Comparison of ENCODE assay signal across 8 cellular contexts in the genomic region with DNA sequence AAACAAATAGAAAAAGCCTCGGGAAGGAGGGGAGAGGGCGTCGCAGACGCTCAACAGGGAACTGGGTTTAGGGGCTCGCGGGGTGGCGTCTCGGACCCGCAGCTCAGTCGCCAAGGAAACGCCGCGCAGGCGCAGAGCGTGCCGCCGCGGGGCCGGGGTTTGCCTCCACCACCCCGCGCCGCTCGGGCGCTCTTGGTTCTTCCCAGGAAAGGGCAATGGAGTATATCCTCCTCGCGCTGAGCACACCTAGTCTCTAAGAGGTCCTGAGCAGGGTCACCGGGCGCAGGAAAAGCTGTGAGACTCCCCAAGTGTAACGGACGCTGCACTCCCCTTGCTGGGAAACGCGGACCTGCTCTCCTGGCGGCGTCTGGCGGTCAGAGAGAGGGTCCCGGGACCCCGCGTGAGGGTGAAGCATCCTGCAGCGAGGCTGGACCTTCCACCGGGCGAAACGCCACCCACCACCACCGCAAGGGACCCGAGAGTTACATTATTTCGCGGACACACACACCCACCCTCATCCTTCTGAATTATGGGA. TPM values are rescaled to one million over a fixed set of nuclear protein-coding genes. Genes with fewer than 3 reads are reported as not detected.
A peak's percentile ranks its signal among the peaks of the same experiment; 100 is the strongest.
DNase-seq lines count a peak whose midpoint lies in the region; ATAC-seq and TF ChIP-seq lines count a peak whose summit lies in the region.

No MANE protein-coding gene starts in this region.

- H3K4me1 Mint-ChIP-seq in naive thymus-derived CD8-positive, alpha-beta T cell = peaks cover 14 to 27% (median 23%) of the 10 kb centered on the region in 4 donors

- H3K9me3 Mint-ChIP-seq in naive thymus-derived CD8-positive, alpha-beta T cell = peaks cover 0 to 2% (median 0%) of the 10 kb centered on the region in 9 donors

- peaks cover 0 to 16% of the 10 kb centered on the region in 2 donors for H3K27me3 ChIP-seq in tibial artery

- peak overlapping the region; percentile 59 for H3K27ac ChIP-seq in 22Rv1
- H3K27ac ChIP-seq in tibial artery = peak overlapping the region in 1 of 2 donors; percentile 17

- no peaks in the 10 kb centered on the region for H3K9me3 ChIP-seq in tibial artery

- H3K4me3 Mint-ChIP-seq in naive thymus-derived CD8-positive, alpha-beta T cell = peak overlapping the region; percentile 84 to 98 (median 90)

- ATAC-seq in GM18867 (IDR thresholded peaks at IDR 0.05; ENCODE audit: unreplicated experiment) (peak; percentile 42), HG03108 (IDR thresholded peaks at IDR 0.05; ENCODE audit: unreplicated experiment) (peak; percentile 32), esophagus mucosa (peak; percentile 41)
- ATAC-seq in naive thymus-derived CD8-positive, alpha-beta T cell = peak; percentile 38 to 58

- POLR2A ChIA-PET in naive thymus-derived CD8-positive, alpha-beta T cell (lab: Charles Lee) = no interaction called here

- no peaks in the 10 kb centered on the region for H3K36me3 Mint-ChIP-seq in naive thymus-derived CD8-positive, alpha-beta T cell

- TF ChIP-seq CTCF in 22Rv1 (IDR thresholded peaks at IDR 0.05) (no peak), tibial artery (IDR thresholded peaks at IDR 0.05) (no peak)

- peaks cover 0 to 29% (median 11%) of the 10 kb centered on the region in 4 donors for H3K4me1 ChIP-seq in tibial artery

- peak; percentile 61 for DNase-seq in NCI-H510A treated with DMSO at 0.1 percent for 48 hours (lab: John Stamatoyannopoulos, UW)
- DNase-seq in activated T-cell treated with anti-CD3 and anti-CD28 coated beads for 1 hour (ENCODE audit: low read depth) = peak; percentile 30
- DNase-seq in naive thymus-derived CD8-positive, alpha-beta T cell = peak in 8 of 10 donors; percentile 9 to 64 (median 25)
- no peak for DNase-seq in tibial artery

- H3K27ac Mint-ChIP-seq in naive thymus-derived CD8-positive, alpha-beta T cell = peak overlapping the region in 8 of 10 donors; percentile 8 to 92 (median 60)

- no peaks in the 10 kb centered on the region for H3K36me3 ChIP-seq in tibial artery

- intact Hi-C loops in tibial artery (cut with DNase I; ENCODE audit: low total_unique reads) = no loop called here

- peak overlapping the region; percentile 55 to 60 for H3K4me3 ChIP-seq in tibial artery

- peaks cover 15 to 62% (median 47%) of the 10 kb centered on the region in 5 donors for H3K27me3 Mint-ChIP-seq in naive thymus-derived CD8-positive, alpha-beta T cell

RNA-seq across cellular contexts. Expression of a gene that starts 0.7 kb away (rescaled TPM):
- 0.40 TPM for total RNA-seq in esophagus mucosa
- not detected for total RNA-seq in naive thymus-derived CD8-positive, alpha-beta T cell
- not detected for polyA plus RNA-seq in naive thymus-derived CD8-positive, alpha-beta T cell

Comparison
In these comparisons a context has a peak if more than half of its experiments do, and no peak if none do; other contexts are left out.
1. DNase-seq: peak in NCI-H510A treated with DMSO at 0.1 percent for 48 hours (single experiment), activated T-cell treated with anti-CD3 and anti-CD28 coated beads for 1 hour (single experiment) and naive thymus-derived CD8-positive, alpha-beta T cell (8 of 10); none in tibial artery (0 of 2).
2. Peak in every context shown above with its lines, with median percentiles within 50 percentile points of each other: ATAC-seq.